In genomic region chr12:113384778-113385177, GRCh38 we compare ENCODE assay signal across 25 cellular contexts.
"Had no signal": no experiment of that assay in that cellular context is flagged by ENCODE, and none has a peak within 500 bp of the region (broad histone marks: within the 10 kb centered on the region; RNA-seq: fewer than 3 reads in every experiment).

No MANE protein-coding gene starts in this region.

- H3K4me2 ChIP-seq: smooth muscle cell had no signal

- H3K27ac ChIP-seq: left ventricle myocardium inferior, ovary, right atrium auricular region, right lobe of liver, stomach, testis, thyroid gland, transverse colon, upper lobe of left lung, vagina had no signal

- H3K27me3 ChIP-seq: ovary, right atrium auricular region, right lobe of liver, stomach, testis, thyroid gland, transverse colon, upper lobe of left lung, vagina had no signal

- H3K27me3 Mint-ChIP-seq: naive B cell, progenitor cell of endocrine pancreas had no signal

- DNase-seq: hippocampal formation; immature natural killer cell; kidney; left ventricle myocardium inferior; mesendoderm; naive B cell; natural killer cell; ovary; right lobe of liver; stimulated activated CD4-positive, alpha-beta T cell treated with anti-CD3 and anti-CD28 coated beads, Interleukin-1b, Interleukin-23, amount 100 ng/mL, for 48 hours; stimulated activated CD4-positive, alpha-beta T cell treated with anti-CD3 and anti-CD28 coated beads, Interleukin-2, amount 100 ng/mL, for 48 hours; stimulated activated CD4-positive, alpha-beta T cell treated with anti-CD3 and anti-CD28 coated beads, Interleukin-4, amount 100 ng/mL, for 4 hours; stimulated activated CD8-positive, alpha-beta memory T cell treated with anti-CD3 and anti-CD28 coated beads, Interleukin-4, amount 100 ng/mL, for 48 hours; stimulated activated naive CD4-positive, alpha-beta T cell; stomach; testis; thyroid gland; transverse colon had no signal

- H3K4me1 Mint-ChIP-seq: immature natural killer cell, mesothelial cell of epicardium, naive B cell, natural killer cell had no signal

- H3K27ac Mint-ChIP-seq: immature natural killer cell, mesothelial cell of epicardium, natural killer cell, progenitor cell of endocrine pancreas had no signal

- H3K4me3 Mint-ChIP-seq: immature natural killer cell, mesothelial cell of epicardium, naive B cell, natural killer cell had no signal

- H3K4me1 ChIP-seq: left ventricle myocardium inferior, right atrium auricular region, right lobe of liver, stomach, thyroid gland, transverse colon, upper lobe of left lung, vagina had no signal

- H3K36me3 Mint-ChIP-seq: natural killer cell had no signal

- H3K36me3 ChIP-seq: ovary had no signal

- H3K9me3 Mint-ChIP-seq: immature natural killer cell, mesothelial cell of epicardium, naive B cell, natural killer cell had no signal

- H3K9me3 ChIP-seq: left ventricle myocardium inferior, ovary, right atrium auricular region, right lobe of liver, stomach, testis, thyroid gland, transverse colon, upper lobe of left lung, vagina had no signal

- ATAC-seq: natural killer cell, right lobe of liver had no signal

- H3K4me3 ChIP-seq: left ventricle myocardium inferior, lung, ovary, right atrium auricular region, right lobe of liver, smooth muscle cell, stomach, testis, thyroid gland, transverse colon, upper lobe of left lung, vagina had no signal
